17 cellular contexts compared by ENCODE assay signal in genomic region chr9:118281787-118282186, GRCh38.
"Had no signal": no experiment of that assay in that cellular context is flagged by ENCODE, and none has a peak within 500 bp of the region (broad histone marks: within the 10 kb centered on the region; RNA-seq: fewer than 3 reads in every experiment).

No MANE protein-coding gene starts in this region.

- DNase-seq: activated CD4-positive, alpha-beta memory T cell treated with anti-CD3 and anti-CD28 coated beads, Interleukin-2, amount 10 ng/mL, durations not matched to agents 7 days and 5 days; activated CD4-positive, alpha-beta T cell treated with anti-CD3 and anti-CD28 coated beads for 36 hours; activated CD4-positive, alpha-beta T cell treated with anti-CD3 and anti-CD28 coated beads, Interleukin-2, amount 50 U/mL, for 1 hour; activated gamma-delta T cell treated with Interleukin-2 at 50 U/mL for 16 hours; activated naive CD4-positive, alpha-beta T cell treated with anti-CD3 and anti-CD28 coated beads, Interleukin-2, amount 10 ng/mL, durations not matched to agents 7 days and 5 days; activated naive CD8-positive, alpha-beta T cell treated with anti-CD3 and anti-CD28 coated beads for 36 hours; activated T-cell treated with anti-CD3 and anti-CD28 coated beads, Interleukin-2, amount 50 U/mL, for 72 hours; KG1; MV-4-11; NCI-H1092 treated with DMSO at 0.1 percent for 48 hours; NCI-H1417 treated with DMSO at 0.1 percent for 48 hours; NCI-H187; NCI-H345; NCI-H510A treated with DMSO at 0.1 percent for 48 hours; T-cell; WERI-Rb-1 had no signal

- H3K36me3 ChIP-seq: WERI-Rb-1 had no signal

- H3K4me3 ChIP-seq: SK-N-MC had no signal

- H3K27ac ChIP-seq: SK-N-MC, WERI-Rb-1 had no signal
